35 cellular contexts compared by ENCODE assay signal in genomic region chr1:248047008-248047407, GRCh38. TPM values are rescaled to one million over a fixed set of nuclear protein-coding genes. Genes with fewer than 3 reads are reported as not detected.
"Had no signal": no experiment of that assay in that cellular context is flagged by ENCODE, and none has a peak within 500 bp of the region (broad histone marks: within the 10 kb centered on the region; RNA-seq: fewer than 3 reads in every experiment).

No MANE protein-coding gene starts in this region.

- H3K36me3 ChIP-seq: adrenal gland, cardiac muscle cell, colonic mucosa, esophagus squamous epithelium had no signal

- DNase-seq: activated CD4-positive, alpha-beta memory T cell treated with anti-CD3 and anti-CD28 coated beads for 36 hours; activated CD4-positive, alpha-beta T cell treated with anti-CD3 and anti-CD28 coated beads for 36 hours; activated CD4-positive, alpha-beta T cell treated with anti-CD3 and anti-CD28 coated beads, Interleukin-2, amount 10 ng/mL, durations not matched to agents 24 days and 14 days; activated CD4-positive, CD25-positive, alpha-beta regulatory T cell; activated CD4-positive, CD25-positive, alpha-beta regulatory T cell treated with anti-CD3 and anti-CD28 coated beads, Interleukin-2, amount 50 U/mL, for 72 hours; activated CD8-positive, alpha-beta memory T cell treated with anti-CD3 and anti-CD28 coated beads, Interleukin-2, amount 10 ng/mL, durations not matched to agents 7 days and 5 days; activated CD8-positive, alpha-beta memory T cell treated with anti-CD3 and anti-CD28 coated beads, Interleukin-2, amount 50 U/mL, for 4 hours; activated CD8-positive, alpha-beta T cell treated with anti-CD3 and anti-CD28 coated beads, Interleukin-2, amount 10 ng/mL, durations not matched to agents 7 days and 5 days; activated effector memory CD4-positive, alpha-beta T cell treated with anti-CD3 and anti-CD28 coated beads, Interleukin-2, amount 50 U/mL, for 16 hours; activated naive CD4-positive, alpha-beta T cell treated with anti-CD3 and anti-CD28 coated beads for 36 hours; activated naive CD8-positive, alpha-beta T cell treated with anti-CD3 and anti-CD28 coated beads for 36 hours; activated naive CD8-positive, alpha-beta T cell treated with anti-CD3 and anti-CD28 coated beads, Interleukin-2, amount 50 U/mL, for 24 hours; activated T-cell treated with anti-CD3 and anti-CD28 coated beads, Interleukin-2, amount 50 U/mL, for 1 hour; activated T-cell treated with anti-CD3 and anti-CD28 coated beads, Interleukin-2, amount 50 U/mL, for 48 hours; adrenal gland; amygdala; aorta; body of pancreas; central memory CD4-positive, alpha-beta T cell; cerebellar nuclear complex; colonic mucosa; effector CD8-positive, alpha-beta T cell; esophagus squamous epithelium; foreskin melanocyte; head of caudate nucleus; T-helper 2 cell had no signal

- H3K27ac ChIP-seq: adrenal gland, body of pancreas, cardiac muscle cell, colonic mucosa, epithelial cell of prostate, esophagus squamous epithelium had no signal

- H3K27me3 ChIP-seq: adrenal gland, body of pancreas, cardiac muscle cell, colonic mucosa, esophagus squamous epithelium had no signal

- H3K4me3 ChIP-seq: adrenal gland, body of pancreas, cardiac muscle cell, colonic mucosa, esophagus squamous epithelium had no signal

- H3K9me3 ChIP-seq: adrenal gland, body of pancreas, colonic mucosa, esophagus squamous epithelium had no signal

- H3K4me1 ChIP-seq: adrenal gland, body of pancreas, colonic mucosa, esophagus squamous epithelium had no signal

- ATAC-seq: activated CD4-positive, alpha-beta T cell treated with anti-CD3 and anti-CD28 coated beads for 36 hours; activated CD8-positive, alpha-beta memory T cell treated with anti-CD3 and anti-CD28 coated beads, Interleukin-2, amount 10 ng/mL, durations not matched to agents 7 days and 5 days; activated CD8-positive, alpha-beta T cell treated with anti-CD3 and anti-CD28 coated beads, Interleukin-2, amount 10 ng/mL, durations not matched to agents 7 days and 5 days; activated naive CD8-positive, alpha-beta T cell treated with anti-CD3 and anti-CD28 coated beads, Interleukin-2, amount 50 U/mL, for 24 hours; body of pancreas had no signal

RNA-seq across cellular contexts. Expression of gene OR2L3, which starts 0.4 kb away (rescaled TPM):
- total RNA-seq: activated CD4-positive, alpha-beta memory T cell treated with anti-CD3 and anti-CD28 coated beads for 36 hours; activated CD4-positive, alpha-beta T cell treated with anti-CD3 and anti-CD28 coated beads for 36 hours; activated CD4-positive, alpha-beta T cell treated with anti-CD3 and anti-CD28 coated beads, Interleukin-2, amount 10 ng/mL, durations not matched to agents 24 days and 14 days; activated CD8-positive, alpha-beta memory T cell treated with anti-CD3 and anti-CD28 coated beads for 36 hours; activated CD8-positive, alpha-beta memory T cell treated with anti-CD3 and anti-CD28 coated beads, Interleukin-2, amount 10 ng/mL, durations not matched to agents 7 days and 5 days; activated CD8-positive, alpha-beta T cell treated with anti-CD3 and anti-CD28 coated beads, Interleukin-2, amount 10 ng/mL, durations not matched to agents 7 days and 5 days; activated naive CD4-positive, alpha-beta T cell treated with anti-CD3 and anti-CD28 coated beads for 36 hours; activated naive CD8-positive, alpha-beta T cell treated with anti-CD3 and anti-CD28 coated beads for 36 hours; activated T-helper 1 cell treated with anti-CD3 and anti-CD28 coated beads, Interleukin-12 subunit alpha, Interleukin-12 subunit beta, Interleukin-2, Interleukin-4 antibody, amounts not matched to agents 30 ng/mL and 10 ng/mL and 1 ng/mL, durations not matched to agents 14 hours and 24 hours and 36 hours; activated T-helper 2 cell treated with anti-CD3 and anti-CD28 coated beads, Interferon-gamma antibody, Interleukin-2, Interleukin-4, amounts not matched to agents 10 μg/mL and 5 μg/mL and 100 μg/mL, durations not matched to agents 14 hours and 24 hours and 36 hours; adrenal gland; body of pancreas; cardiac muscle cell; colonic mucosa; dermis microvascular lymphatic vessel endothelial cell; endothelial cell of umbilical vein; esophagus squamous epithelium; fibroblast of villous mesenchyme had no signal

RNA-seq across cellular contexts. Expression of gene OR2L2, which starts 17.1 kb away (rescaled TPM):
- total RNA-seq: activated CD8-positive, alpha-beta T cell treated with anti-CD3 and anti-CD28 coated beads, Interleukin-2, amount 10 ng/mL, durations not matched to agents 7 days and 5 days; activated naive CD4-positive, alpha-beta T cell treated with anti-CD3 and anti-CD28 coated beads for 36 hours; body of pancreas; cardiac muscle cell; dermis microvascular lymphatic vessel endothelial cell; esophagus squamous epithelium; fibroblast of villous mesenchyme had no signal

RNA-seq across cellular contexts. Expression of gene OR2L5, which starts 33.5 kb away (rescaled TPM):
- total RNA-seq: activated CD4-positive, alpha-beta memory T cell treated with anti-CD3 and anti-CD28 coated beads for 36 hours; activated CD4-positive, alpha-beta T cell treated with anti-CD3 and anti-CD28 coated beads for 36 hours; activated CD4-positive, alpha-beta T cell treated with anti-CD3 and anti-CD28 coated beads, Interleukin-2, amount 10 ng/mL, durations not matched to agents 24 days and 14 days; activated CD8-positive, alpha-beta memory T cell treated with anti-CD3 and anti-CD28 coated beads for 36 hours; activated CD8-positive, alpha-beta memory T cell treated with anti-CD3 and anti-CD28 coated beads, Interleukin-2, amount 10 ng/mL, durations not matched to agents 7 days and 5 days; activated CD8-positive, alpha-beta T cell treated with anti-CD3 and anti-CD28 coated beads, Interleukin-2, amount 10 ng/mL, durations not matched to agents 7 days and 5 days; activated naive CD4-positive, alpha-beta T cell treated with anti-CD3 and anti-CD28 coated beads for 36 hours; activated naive CD8-positive, alpha-beta T cell treated with anti-CD3 and anti-CD28 coated beads for 36 hours; activated T-helper 1 cell treated with anti-CD3 and anti-CD28 coated beads, Interleukin-12 subunit alpha, Interleukin-12 subunit beta, Interleukin-2, Interleukin-4 antibody, amounts not matched to agents 30 ng/mL and 10 ng/mL and 1 ng/mL, durations not matched to agents 14 hours and 24 hours and 36 hours; activated T-helper 2 cell treated with anti-CD3 and anti-CD28 coated beads, Interferon-gamma antibody, Interleukin-2, Interleukin-4, amounts not matched to agents 10 μg/mL and 5 μg/mL and 100 μg/mL, durations not matched to agents 14 hours and 24 hours and 36 hours; body of pancreas; cardiac muscle cell; colonic mucosa; dermis microvascular lymphatic vessel endothelial cell; endothelial cell of umbilical vein; esophagus squamous epithelium; fibroblast of lung; fibroblast of villous mesenchyme had no signal

RNA-seq across cellular contexts. Expression of gene OR2L13, which starts 48.0 kb away (rescaled TPM):
- total RNA-seq: activated CD4-positive, alpha-beta memory T cell treated with anti-CD3 and anti-CD28 coated beads for 36 hours; activated CD4-positive, alpha-beta T cell treated with anti-CD3 and anti-CD28 coated beads for 36 hours; activated CD4-positive, alpha-beta T cell treated with anti-CD3 and anti-CD28 coated beads, Interleukin-2, amount 10 ng/mL, durations not matched to agents 24 days and 14 days; activated CD8-positive, alpha-beta memory T cell treated with anti-CD3 and anti-CD28 coated beads for 36 hours; activated CD8-positive, alpha-beta memory T cell treated with anti-CD3 and anti-CD28 coated beads, Interleukin-2, amount 10 ng/mL, durations not matched to agents 7 days and 5 days; activated CD8-positive, alpha-beta T cell treated with anti-CD3 and anti-CD28 coated beads, Interleukin-2, amount 10 ng/mL, durations not matched to agents 7 days and 5 days; activated naive CD4-positive, alpha-beta T cell treated with anti-CD3 and anti-CD28 coated beads for 36 hours; activated naive CD8-positive, alpha-beta T cell treated with anti-CD3 and anti-CD28 coated beads for 36 hours; activated T-helper 1 cell treated with anti-CD3 and anti-CD28 coated beads, Interleukin-12 subunit alpha, Interleukin-12 subunit beta, Interleukin-2, Interleukin-4 antibody, amounts not matched to agents 30 ng/mL and 10 ng/mL and 1 ng/mL, durations not matched to agents 14 hours and 24 hours and 36 hours; activated T-helper 2 cell treated with anti-CD3 and anti-CD28 coated beads, Interferon-gamma antibody, Interleukin-2, Interleukin-4, amounts not matched to agents 10 μg/mL and 5 μg/mL and 100 μg/mL, durations not matched to agents 14 hours and 24 hours and 36 hours; aorta; body of pancreas; cardiac muscle cell; colonic mucosa; dermis microvascular lymphatic vessel endothelial cell; endothelial cell of umbilical vein; esophagus squamous epithelium; fibroblast of lung; fibroblast of villous mesenchyme had no signal
